14 cellular contexts compared by ENCODE assay signal in the genomic region with DNA sequence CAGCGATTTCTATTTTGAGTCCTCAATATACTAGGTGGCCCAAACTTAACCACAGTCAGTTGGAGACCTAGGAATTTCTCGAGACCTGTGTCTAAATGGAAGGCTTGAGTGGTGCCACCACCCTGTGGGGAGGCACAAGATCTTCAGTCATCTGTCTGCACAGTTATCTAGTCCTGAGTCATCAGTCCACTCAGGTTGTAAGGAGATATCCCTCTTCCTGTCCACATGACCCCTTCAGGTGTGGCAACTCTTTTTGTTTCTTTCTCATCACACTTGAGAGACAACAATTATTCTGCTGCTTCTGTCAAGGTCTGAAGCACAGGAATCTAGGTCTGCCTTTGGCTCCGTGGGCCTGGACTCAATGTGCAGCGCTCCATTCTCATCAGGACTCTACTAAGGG.
DNase-seq lines count a peak whose midpoint lies in the region; ATAC-seq and TF ChIP-seq lines count a peak whose summit lies in the region.
"Had no signal": no experiment of that assay in that cellular context is flagged by ENCODE, and none has a peak within 500 bp of the region (broad histone marks: within the 10 kb centered on the region; RNA-seq: fewer than 3 reads in every experiment).

No MANE protein-coding gene starts in this region.

- H3K4me3 ChIP-seq in GM23338 = no peak overlapping the region
- H3K4me3 ChIP-seq: HAP-1 had no signal

- H3F3A ChIP-seq in GM23338 (replicated peaks; ENCODE audit: low read depth) = no peaks in the 10 kb centered on the region

- CTCF ChIA-PET in RWPE1 (lab: Yijun Ruan, JAX) = interaction anchor here (0.6 kb wide), 1 partner anchor 75 kb away, joined by 6 read pairs; no protein-coding TSS in a partner anchor
- CTCF ChIA-PET in activated CD4-positive, alpha-beta memory T cell treated with anti-CD3 and anti-CD28 coated beads for 36 hours (lab: Charles Lee) = no interaction called here

- no peaks in the 10 kb centered on the region for H4K20me1 ChIP-seq in GM23338 (replicated peaks; ENCODE audit: insufficient read depth)

- H3K4me1 ChIP-seq in GM23338 (ENCODE audit: insufficient read depth) = peaks cover 7% of the 10 kb centered on the region; the same call in 1 of the 2 replicates
- H3K4me1 ChIP-seq: BE2C, HAP-1 had no signal

- no peaks in the 10 kb centered on the region for H3K27me3 ChIP-seq in GM23338 (ENCODE audit: insufficient read depth)
- H3K27me3 ChIP-seq: BE2C had no signal

- peaks cover 5% of the 10 kb centered on the region for H3K27me3 Mint-ChIP-seq in GM23338 (ENCODE audit: insufficient read depth, low read depth, poor library complexity)
- peaks cover 4% of the 10 kb centered on the region for H3K27me3 Mint-ChIP-seq in activated CD4-positive, alpha-beta memory T cell treated with anti-CD3 and anti-CD28 coated beads for 36 hours

- no peak for ATAC-seq in GM23338
- ATAC-seq in stimulated activated effector memory CD8-positive, alpha-beta T cell treated with anti-CD3 and anti-CD28 coated beads, Interleukin-12 subunit alpha, Interleukin-12 subunit beta, amount 100 ng/mL, for 72 hours = peak; percentile 39

- intact Hi-C loops in activated CD4-positive, alpha-beta memory T cell treated with anti-CD3 and anti-CD28 coated beads for 36 hours (cut with micrococcal nuclease) = no loop called here

- H3K4me3 Mint-ChIP-seq in GM23338 = no peak overlapping the region
- no peak overlapping the region for H3K4me3 Mint-ChIP-seq in stimulated activated effector memory CD8-positive, alpha-beta T cell treated with anti-CD3 and anti-CD28 coated beads, Interleukin-12 subunit alpha, Interleukin-12 subunit beta, amount 100 ng/mL, for 72 hours
- no peak overlapping the region for H3K4me3 Mint-ChIP-seq in activated CD4-positive, alpha-beta memory T cell treated with anti-CD3 and anti-CD28 coated beads for 36 hours
- H3K4me3 Mint-ChIP-seq: CD4-positive, alpha-beta memory T cell had no signal

- no peaks in the 10 kb centered on the region for H3K36me3 ChIP-seq in GM23338 (ENCODE audit: insufficient read depth)
- H3K36me3 ChIP-seq: BE2C, HAP-1 had no signal

- H2AFZ ChIP-seq in GM23338 = 0 out of 2 replicates have a peak overlapping the region, but pooled peaks have one; percentile 11

- no peak for TF ChIP-seq CTCF in GM23338 (conservative IDR thresholded peaks at IDR 0.05; ENCODE audit: low read depth in 2 of 2)
- no peak for TF ChIP-seq CTCF in RWPE1 (conservative IDR thresholded peaks at IDR 0.05; ENCODE audit: low read depth)

- POLR2A ChIA-PET in RWPE1 (lab: Yijun Ruan, JAX; ENCODE audit: low non-redundant PET) = no interaction called here
- POLR2A ChIA-PET in activated CD4-positive, alpha-beta memory T cell treated with anti-CD3 and anti-CD28 coated beads for 36 hours (lab: Charles Lee) = no interaction called here

- DNase-seq in GM23338 (ENCODE audit: low spot score) (no peak), RWPE1 (ENCODE audit: low spot score) (peak; percentile 34), glomerular visceral epithelial cell (ENCODE audit: extremely low spot score) (peak; percentile 52), NCI-H524 (lab: John Stamatoyannopoulos, UW) (no peak), HUDEP-2 (lab: John Stamatoyannopoulos, UW; ENCODE audit: unreplicated experiment in 76 of 76) (no peak)
- no peak for DNase-seq in stimulated activated effector memory CD8-positive, alpha-beta T cell treated with anti-CD3 and anti-CD28 coated beads, Interleukin-12 subunit alpha, Interleukin-12 subunit beta, amount 100 ng/mL, for 72 hours (ENCODE audit: low spot score in 2 of 2)
- DNase-seq in activated CD4-positive, alpha-beta memory T cell treated with anti-CD3 and anti-CD28 coated beads for 36 hours = no peak
- DNase-seq: BE2C; CD4-positive, alpha-beta memory T cell; KBM-7; NCI-H1105; NCI-H1694 treated with DMSO at 0.1 percent for 48 hours; NCI-H2171 had no signal

- H3K4me2 ChIP-seq in GM23338 = no peak overlapping the region

- H3K9me3 Mint-ChIP-seq in GM23338 = peaks cover 2% of the 10 kb centered on the region; the same call in 2 of the 3 replicates
- H3K9me3 Mint-ChIP-seq in stimulated activated effector memory CD8-positive, alpha-beta T cell treated with anti-CD3 and anti-CD28 coated beads, Interleukin-12 subunit alpha, Interleukin-12 subunit beta, amount 100 ng/mL, for 72 hours = no peaks in the 10 kb centered on the region
- H3K9me3 Mint-ChIP-seq in activated CD4-positive, alpha-beta memory T cell treated with anti-CD3 and anti-CD28 coated beads for 36 hours = no peaks in the 10 kb centered on the region
- H3K9me3 Mint-ChIP-seq: CD4-positive, alpha-beta memory T cell had no signal

- peaks cover 3% of the 10 kb centered on the region; the same call in 2 of the 3 replicates for H3K36me3 Mint-ChIP-seq in GM23338 (ENCODE audit: low read depth)
- H3K36me3 Mint-ChIP-seq in stimulated activated effector memory CD8-positive, alpha-beta T cell treated with anti-CD3 and anti-CD28 coated beads, Interleukin-12 subunit alpha, Interleukin-12 subunit beta, amount 100 ng/mL, for 72 hours = no peaks in the 10 kb centered on the region
- no peaks in the 10 kb centered on the region for H3K36me3 Mint-ChIP-seq in activated CD4-positive, alpha-beta memory T cell treated with anti-CD3 and anti-CD28 coated beads for 36 hours
- H3K36me3 Mint-ChIP-seq: CD4-positive, alpha-beta memory T cell had no signal

- H3K79me2 ChIP-seq in GM23338 (replicated peaks; ENCODE audit: insufficient read depth) = no peaks in the 10 kb centered on the region

- peaks cover 17% of the 10 kb centered on the region for H3K4me1 Mint-ChIP-seq in GM23338
- no peaks in the 10 kb centered on the region for H3K4me1 Mint-ChIP-seq in stimulated activated effector memory CD8-positive, alpha-beta T cell treated with anti-CD3 and anti-CD28 coated beads, Interleukin-12 subunit alpha, Interleukin-12 subunit beta, amount 100 ng/mL, for 72 hours
- no peaks in the 10 kb centered on the region for H3K4me1 Mint-ChIP-seq in activated CD4-positive, alpha-beta memory T cell treated with anti-CD3 and anti-CD28 coated beads for 36 hours (ENCODE audit: low read depth)
- H3K4me1 Mint-ChIP-seq: CD4-positive, alpha-beta memory T cell had no signal

- H3K27ac Mint-ChIP-seq in GM23338 = no peak overlapping the region
- no peak overlapping the region for H3K27ac Mint-ChIP-seq in stimulated activated effector memory CD8-positive, alpha-beta T cell treated with anti-CD3 and anti-CD28 coated beads, Interleukin-12 subunit alpha, Interleukin-12 subunit beta, amount 100 ng/mL, for 72 hours
- no peak overlapping the region for H3K27ac Mint-ChIP-seq in activated CD4-positive, alpha-beta memory T cell treated with anti-CD3 and anti-CD28 coated beads for 36 hours
- H3K27ac Mint-ChIP-seq: CD4-positive, alpha-beta memory T cell had no signal

- H3K9me2 ChIP-seq in GM23338 (ENCODE audit: insufficient read depth) = peaks cover 23% of the 10 kb centered on the region

- H3K27ac ChIP-seq in GM23338 (ENCODE audit: low read depth) (no peak overlapping the region), RWPE1 (no peak overlapping the region)

TF ChIP-seq in GM23338, 12 proteins besides CTCF, POLR2A, EP300 and RAD21 (continues in another document):
- TF ChIP-seq POLR2AphosphoS5 (IDR thresholded peaks at IDR 0.05; ENCODE audit: low read depth) = no peak
- TF ChIP-seq, protein P1, sequence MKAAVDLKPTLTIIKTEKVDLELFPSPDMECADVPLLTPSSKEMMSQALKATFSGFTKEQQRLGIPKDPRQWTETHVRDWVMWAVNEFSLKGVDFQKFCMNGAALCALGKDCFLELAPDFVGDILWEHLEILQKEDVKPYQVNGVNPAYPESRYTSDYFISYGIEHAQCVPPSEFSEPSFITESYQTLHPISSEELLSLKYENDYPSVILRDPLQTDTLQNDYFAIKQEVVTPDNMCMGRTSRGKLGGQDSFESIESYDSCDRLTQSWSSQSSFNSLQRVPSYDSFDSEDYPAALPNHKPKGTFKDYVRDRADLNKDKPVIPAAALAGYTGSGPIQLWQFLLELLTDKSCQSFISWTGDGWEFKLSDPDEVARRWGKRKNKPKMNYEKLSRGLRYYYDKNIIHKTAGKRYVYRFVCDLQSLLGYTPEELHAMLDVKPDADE (IDR thresholded peaks at IDR 0.05) = no peak

Comparison
In these comparisons a context has a peak if more than half of its experiments do, and no peak if none do; other contexts are left out.
1. DNase-seq: peak in RWPE1 (single experiment) and glomerular visceral epithelial cell (single experiment); none in GM23338 (single experiment), stimulated activated effector memory CD8-positive, alpha-beta T cell treated with anti-CD3 and anti-CD28 coated beads, Interleukin-12 subunit alpha, Interleukin-12 subunit beta, amount 100 ng/mL, for 72 hours (0 of 2), activated CD4-positive, alpha-beta memory T cell treated with anti-CD3 and anti-CD28 coated beads for 36 hours (single experiment), NCI-H524 (0 of 2) and HUDEP-2 (0 of 76).